In genomic region chr10:23437987-23438546, GRCh38 we compare ENCODE assay signal across 8 cellular contexts. TPM values are rescaled to one million over a fixed set of nuclear protein-coding genes. Genes with fewer than 3 reads are reported as not detected.
DNase-seq lines count a peak whose midpoint lies in the region; ATAC-seq, FAIRE-seq and TF ChIP-seq lines count a peak whose summit lies in the region.

No MANE protein-coding gene starts in this region.

- ATAC-seq in HG02588 (IDR thresholded peaks at IDR 0.05; ENCODE audit: unreplicated experiment), result no peak

- peaks cover 24% of the 10 kb centered on the region for H3K4me1 ChIP-seq in muscle layer of colon (ENCODE audit: insufficient read depth, low read length)

- H3K9me3 Mint-ChIP-seq in IgD-negative memory B cell (peaks cover 0 to 2% (median 0%) of the 10 kb centered on the region in 3 donors), chondrocyte (ENCODE audit: low read depth) (no peaks in the 10 kb centered on the region)

- TF ChIP-seq CTCF in 22Rv1 (IDR thresholded peaks at IDR 0.05) (no peak), chondrocyte (IDR thresholded peaks at IDR 0.05) (no peak), D721Med (IDR thresholded peaks at IDR 0.05; ENCODE audit: insufficient read depth, missing control alignments) (no peak)

- DNase-seq in chondrocyte (ENCODE audit: low spot score), result no peak
- DNase-seq in D721Med (ENCODE audit: insufficient read length, low spot score), result no peak
- DNase-seq in SIG-M5 (lab: John Stamatoyannopoulos, UW), result no peak
- no peak for DNase-seq in G401 (ENCODE audit: low spot score)

- H3K36me3 ChIP-seq in muscle layer of colon (ENCODE audit: insufficient read depth, low read length), result peaks cover 4% of the 10 kb centered on the region

- H3K36me3 Mint-ChIP-seq in IgD-negative memory B cell (peaks cover under 1% of the 10 kb centered on the region), chondrocyte (ENCODE audit: low read depth) (no peaks in the 10 kb centered on the region)

- H3K4me3 ChIP-seq in muscle layer of colon (ENCODE audit: low read depth in 1 of 2, low read length in 2 of 2), result peak overlapping the region in 1 of 2 donors; percentile 73

- peak overlapping the region; percentile 65 for H3K27ac ChIP-seq in 22Rv1
- peak overlapping the region; percentile 10 for H3K27ac ChIP-seq in muscle layer of colon (ENCODE audit: low read depth, low read length)

- H3K4me3 Mint-ChIP-seq in IgD-negative memory B cell, result peak overlapping the region; percentile 82 to 93 (median 92)
- H3K4me3 Mint-ChIP-seq in chondrocyte (ENCODE audit: unreplicated experiment), result peak overlapping the region; percentile 74

- no peaks in the 10 kb centered on the region for H3K27me3 ChIP-seq in muscle layer of colon (ENCODE audit: control insufficient read depth in 1 of 2, insufficient read depth in 2 of 2, low read length in 2 of 2)

- H3K9me3 ChIP-seq in muscle layer of colon (ENCODE audit: low read length), result no peaks in the 10 kb centered on the region

- in situ Hi-C loops in G401 (cut with HindIII; ENCODE audit: low sequenced_read_pairs), result no loop called here

- no peak for FAIRE-seq in D721Med (lab: Jason Lieb, UNC)

- H3K27me3 Mint-ChIP-seq in IgD-negative memory B cell (no peaks in the 10 kb centered on the region), chondrocyte (ENCODE audit: low read depth) (no peaks in the 10 kb centered on the region)

- H3K27ac Mint-ChIP-seq in IgD-negative memory B cell (peak overlapping the region; percentile 94 to 99 (median 98)), chondrocyte (ENCODE audit: unreplicated experiment) (peak overlapping the region; percentile 77)

- H3K9ac ChIP-seq in muscle layer of colon (ENCODE audit: low read length), result no peak overlapping the region

- H3K4me1 Mint-ChIP-seq in IgD-negative memory B cell, result peaks cover 21 to 38% (median 28%) of the 10 kb centered on the region in 3 donors
- peaks cover 36% of the 10 kb centered on the region for H3K4me1 Mint-ChIP-seq in chondrocyte (ENCODE audit: low read depth)

RNA-seq across cellular contexts. Expression of gene OTUD1, which starts 0.8 kb away (rescaled TPM):
- 16.4 TPM for polyA plus RNA-seq in IgD-negative memory B cell
- total RNA-seq in chondrocyte, result 7.6 to 11.7 TPM (median 11.3 TPM) in 3 replicates
- total RNA-seq in G401 (2014; rRNA removed; shearing (Covaris generic)), result 1.5 and 3.0 TPM in 2 replicates
